Comparison of ENCODE assay signal across 13 cellular contexts in genomic region chr11:73974611-73975478, GRCh38. TPM values are rescaled to one million over a fixed set of nuclear protein-coding genes. Genes with fewer than 3 reads are reported as not detected.
A peak's percentile ranks its signal among the peaks of the same experiment; 100 is the strongest.
DNase-seq lines count a peak whose midpoint lies in the region; ATAC-seq and TF ChIP-seq lines count a peak whose summit lies in the region.
"Had no signal": no experiment of that assay in that cellular context is flagged by ENCODE, and none has a peak within 500 bp of the region (broad histone marks: within the 10 kb centered on the region; RNA-seq: fewer than 3 reads in every experiment).

No MANE protein-coding gene starts in this region.

- no peaks in the 10 kb centered on the region for H3K9me3 ChIP-seq in CD8-positive, alpha-beta memory T cell (ENCODE audit: low read length)

- intact Hi-C loops in CD14-positive monocyte (cut with micrococcal nuclease) (no loop called here), natural killer cell (cut with micrococcal nuclease) (no loop called here)
- intact Hi-C loops in activated T-helper 2 cell treated with anti-CD3 and anti-CD28 coated beads, Interferon-gamma antibody, Interleukin-2, Interleukin-4, amounts not matched to agents 10 μg/mL and 5 μg/mL and 100 μg/mL, durations not matched to agents 14 hours and 24 hours and 36 hours (cut with micrococcal nuclease): loop anchor here (1.0 kb wide), 1 partner anchor 8 kb away; no protein-coding TSS in a partner anchor

- peaks cover 99% of the 10 kb centered on the region for H3K4me1 ChIP-seq in CD8-positive, alpha-beta memory T cell (ENCODE audit: insufficient read depth, low read length)

- peak overlapping the region; percentile 18 for H3K4me3 ChIP-seq in CD8-positive, alpha-beta memory T cell (ENCODE audit: low read length)

- H3K27ac Mint-ChIP-seq in CD14-positive monocyte: peak overlapping the region; percentile 67 to 86 (median 81)
- H3K27ac Mint-ChIP-seq in CD8-positive, alpha-beta memory T cell: peak overlapping the region; percentile 72 to 98 (median 93)
- peak overlapping the region; percentile 85 for H3K27ac Mint-ChIP-seq in activated T-helper 2 cell treated with anti-CD3 and anti-CD28 coated beads, Interferon-gamma antibody, Interleukin-2, Interleukin-4, amounts not matched to agents 10 μg/mL and 5 μg/mL and 100 μg/mL, durations not matched to agents 14 hours and 24 hours and 36 hours
- H3K27ac Mint-ChIP-seq in natural killer cell: peak overlapping the region; percentile 97 to 99

- H3K27ac ChIP-seq in CD8-positive, alpha-beta memory T cell (ENCODE audit: low read depth, low read length): peak overlapping the region; percentile 30

- CTCF ChIA-PET in CD8-positive, alpha-beta memory T cell (lab: Charles Lee): interaction anchor here (7.7 kb wide), 1 partner anchor 9 kb away, joined by 48 read pairs; no protein-coding TSS in a partner anchor

- no peaks in the 10 kb centered on the region for H3K27me3 ChIP-seq in CD8-positive, alpha-beta memory T cell (ENCODE audit: insufficient read depth, low read length, poor library complexity, severe bottlenecking)

- H3K27me3 Mint-ChIP-seq in CD14-positive monocyte (ENCODE audit: low read depth in 3 of 3) (peaks cover 0 to 3% (median 1%) of the 10 kb centered on the region in 3 donors), natural killer cell (ENCODE audit: low read depth in 2 of 2) (no peaks in the 10 kb centered on the region)
- peaks cover 0 to 2% of the 10 kb centered on the region in 2 donors for H3K27me3 Mint-ChIP-seq in CD8-positive, alpha-beta memory T cell
- H3K27me3 Mint-ChIP-seq in activated T-helper 2 cell treated with anti-CD3 and anti-CD28 coated beads, Interferon-gamma antibody, Interleukin-2, Interleukin-4, amounts not matched to agents 10 μg/mL and 5 μg/mL and 100 μg/mL, durations not matched to agents 14 hours and 24 hours and 36 hours (ENCODE audit: low read depth): no peaks in the 10 kb centered on the region

- peak; percentile 3 for DNase-seq in CD14-positive monocyte (ENCODE audit: low spot score)
- peak in 1 of 5 donors; percentile 39 for DNase-seq in CD8-positive, alpha-beta memory T cell
- DNase-seq in activated T-helper 2 cell treated with anti-CD3 and anti-CD28 coated beads, Interferon-gamma antibody, Interleukin-2, Interleukin-4, amounts not matched to agents 10 μg/mL and 5 μg/mL and 100 μg/mL, durations not matched to agents 14 hours and 24 hours and 36 hours (ENCODE audit: low spot score): no peak
- no peak for DNase-seq in natural killer cell
- DNase-seq in NCI-H2171 (lab: John Stamatoyannopoulos, UW): no peak
- no peak for DNase-seq in NCI-H2227 (lab: John Stamatoyannopoulos, UW; ENCODE audit: unreplicated experiment)
- DNase-seq in LoVo (ENCODE audit: low spot score): no peak
- DNase-seq: hippocampal formation, Karpas-422, NCI-H526 treated with DMSO at 0.1 percent for 48 hours had no signal

- H3K4me1 Mint-ChIP-seq in CD14-positive monocyte (peaks cover 67% of the 10 kb centered on the region), natural killer cell (peaks cover 75 to 96% of the 10 kb centered on the region in 2 donors)
- peaks cover 90 to 100% (median 100%) of the 10 kb centered on the region in 3 donors for H3K4me1 Mint-ChIP-seq in CD8-positive, alpha-beta memory T cell
- peaks cover 69% of the 10 kb centered on the region for H3K4me1 Mint-ChIP-seq in activated T-helper 2 cell treated with anti-CD3 and anti-CD28 coated beads, Interferon-gamma antibody, Interleukin-2, Interleukin-4, amounts not matched to agents 10 μg/mL and 5 μg/mL and 100 μg/mL, durations not matched to agents 14 hours and 24 hours and 36 hours (ENCODE audit: low read depth)

- H3K36me3 Mint-ChIP-seq in CD14-positive monocyte: peaks cover 61 to 70% of the 10 kb centered on the region in 2 donors
- H3K36me3 Mint-ChIP-seq in CD8-positive, alpha-beta memory T cell: peaks cover 25 to 62% (median 29%) of the 10 kb centered on the region in 3 donors
- peaks cover 73% of the 10 kb centered on the region for H3K36me3 Mint-ChIP-seq in activated T-helper 2 cell treated with anti-CD3 and anti-CD28 coated beads, Interferon-gamma antibody, Interleukin-2, Interleukin-4, amounts not matched to agents 10 μg/mL and 5 μg/mL and 100 μg/mL, durations not matched to agents 14 hours and 24 hours and 36 hours (ENCODE audit: low read depth)
- H3K36me3 Mint-ChIP-seq in natural killer cell: peaks cover 23% of the 10 kb centered on the region

- ATAC-seq in natural killer cell (no peak), GM21723 (IDR thresholded peaks at IDR 0.05; ENCODE audit: unreplicated experiment) (no peak)

- peaks cover 51% of the 10 kb centered on the region for H3K36me3 ChIP-seq in CD8-positive, alpha-beta memory T cell (ENCODE audit: insufficient read depth, low read length)

- H3K9me3 Mint-ChIP-seq in CD14-positive monocyte: no peaks in the 10 kb centered on the region
- no peaks in the 10 kb centered on the region for H3K9me3 Mint-ChIP-seq in CD8-positive, alpha-beta memory T cell
- no peaks in the 10 kb centered on the region for H3K9me3 Mint-ChIP-seq in activated T-helper 2 cell treated with anti-CD3 and anti-CD28 coated beads, Interferon-gamma antibody, Interleukin-2, Interleukin-4, amounts not matched to agents 10 μg/mL and 5 μg/mL and 100 μg/mL, durations not matched to agents 14 hours and 24 hours and 36 hours
- no peaks in the 10 kb centered on the region for H3K9me3 Mint-ChIP-seq in natural killer cell

- H3K4me3 Mint-ChIP-seq in CD14-positive monocyte (peak overlapping the region in 1 of 2 donors; percentile 54), natural killer cell (peak overlapping the region; percentile 81)
- peak overlapping the region; percentile 17 to 90 (median 77) for H3K4me3 Mint-ChIP-seq in CD8-positive, alpha-beta memory T cell
- H3K4me3 Mint-ChIP-seq in activated T-helper 2 cell treated with anti-CD3 and anti-CD28 coated beads, Interferon-gamma antibody, Interleukin-2, Interleukin-4, amounts not matched to agents 10 μg/mL and 5 μg/mL and 100 μg/mL, durations not matched to agents 14 hours and 24 hours and 36 hours (ENCODE audit: low read depth): peak overlapping the region; percentile 27

- no peak for TF ChIP-seq CTCF in CD14-positive monocyte (IDR thresholded peaks at IDR 0.05)
- no peak for TF ChIP-seq CTCF in natural killer cell (IDR thresholded peaks at IDR 0.05)

- POLR2A ChIA-PET in CD8-positive, alpha-beta memory T cell (lab: Charles Lee): interaction anchor here (1.1 to 8.8 kb wide), 3 partner anchors 6 to 21 kb away, joined by 3 to 150 read pairs (median 6); partner anchors contain the start of gene UCP2

RNA-seq across cellular contexts. Expression of gene UCP2, which starts 7.8 kb away (rescaled TPM):
- 100 to 1,000 TPM; 649 to 665 TPM for polyA plus RNA-seq in CD14-positive monocyte
- 100 to 1,000 TPM; 279 to 295 TPM for total RNA-seq in CD8-positive, alpha-beta memory T cell
- 962 TPM for polyA plus RNA-seq in CD8-positive, alpha-beta memory T cell
- 429 and 437 TPM in 2 replicates for total RNA-seq in activated T-helper 2 cell treated with anti-CD3 and anti-CD28 coated beads, Interferon-gamma antibody, Interleukin-2, Interleukin-4, amounts not matched to agents 10 μg/mL and 5 μg/mL and 100 μg/mL, durations not matched to agents 14 hours and 24 hours and 36 hours
- total RNA-seq in natural killer cell: 100 to 1,000 TPM; 463 to 946 (median 562) TPM

RNA-seq across cellular contexts. Expression of gene DNAJB13, which starts 24.0 kb away (rescaled TPM):
- polyA plus RNA-seq in CD14-positive monocyte: not detected
- under 1 TPM; 0.31 to 0.44 TPM for total RNA-seq in CD8-positive, alpha-beta memory T cell
- polyA plus RNA-seq in CD8-positive, alpha-beta memory T cell: not detected
- 0.44 and 0.52 TPM in 2 replicates for total RNA-seq in activated T-helper 2 cell treated with anti-CD3 and anti-CD28 coated beads, Interferon-gamma antibody, Interleukin-2, Interleukin-4, amounts not matched to agents 10 μg/mL and 5 μg/mL and 100 μg/mL, durations not matched to agents 14 hours and 24 hours and 36 hours
- total RNA-seq in natural killer cell: under 1 TPM in 1 of 3 donors, not detected in 2; 0.45 TPM
- total RNA-seq: dermis microvascular lymphatic vessel endothelial cell, left colon had no signal

RNA-seq across cellular contexts. Expression of gene UCP3, which starts 34.0 kb away (rescaled TPM):
- polyA plus RNA-seq in CD14-positive monocyte: not detected
- total RNA-seq in CD8-positive, alpha-beta memory T cell: 1 to 10 TPM; 2.8 to 2.9 TPM
- polyA plus RNA-seq in CD8-positive, alpha-beta memory T cell: 0.36 TPM
- 2.0 and 2.6 TPM in 2 replicates for total RNA-seq in activated T-helper 2 cell treated with anti-CD3 and anti-CD28 coated beads, Interferon-gamma antibody, Interleukin-2, Interleukin-4, amounts not matched to agents 10 μg/mL and 5 μg/mL and 100 μg/mL, durations not matched to agents 14 hours and 24 hours and 36 hours
- 1 to 10 TPM; 7.8 to 8.6 (median 8.5) TPM for total RNA-seq in natural killer cell
